9 cellular contexts compared by ENCODE assay signal in genomic region chr4:48047421-48047844, GRCh38. TPM values are rescaled to one million over a fixed set of nuclear protein-coding genes. Genes with fewer than 3 reads are reported as not detected.
DNase-seq lines count a peak whose midpoint lies in the region; ATAC-seq and TF ChIP-seq lines count a peak whose summit lies in the region.
"Had no signal": no experiment of that assay in that cellular context is flagged by ENCODE, and none has a peak within 500 bp of the region (broad histone marks: within the 10 kb centered on the region; RNA-seq: fewer than 3 reads in every experiment).

No MANE protein-coding gene starts in this region.

- peak overlapping the region; percentile 66 for H3K4me3 ChIP-seq in OCI-LY3 (ENCODE audit: low read length)

- intact Hi-C loops in activated T-helper 2 cell treated with anti-CD3 and anti-CD28 coated beads, Interferon-gamma antibody, Interleukin-2, Interleukin-4, amounts not matched to agents 10 μg/mL and 5 μg/mL and 100 μg/mL, durations not matched to agents 14 hours and 24 hours and 36 hours (cut with micrococcal nuclease) = loop anchor here (1.0 to 5.0 kb wide), 3 partner anchors 11 to 115 kb away; no protein-coding TSS in a partner anchor

- H3K79me2 ChIP-seq in OCI-LY3 (ENCODE audit: low read length) = no peaks in the 10 kb centered on the region

- H3K27me3 ChIP-seq in OCI-LY3 (ENCODE audit: low read depth, low read length) = peaks cover 2% of the 10 kb centered on the region; the same call in 1 of the 2 replicates

- peaks cover 32% of the 10 kb centered on the region for H3K4me1 Mint-ChIP-seq in activated T-helper 2 cell treated with anti-CD3 and anti-CD28 coated beads, Interferon-gamma antibody, Interleukin-2, Interleukin-4, amounts not matched to agents 10 μg/mL and 5 μg/mL and 100 μg/mL, durations not matched to agents 14 hours and 24 hours and 36 hours (ENCODE audit: low read depth)

- H3K4me3 Mint-ChIP-seq in activated T-helper 2 cell treated with anti-CD3 and anti-CD28 coated beads, Interferon-gamma antibody, Interleukin-2, Interleukin-4, amounts not matched to agents 10 μg/mL and 5 μg/mL and 100 μg/mL, durations not matched to agents 14 hours and 24 hours and 36 hours (ENCODE audit: low read depth) = peak overlapping the region; percentile 34

- H3K9me3 ChIP-seq in OCI-LY3 (ENCODE audit: insufficient read depth, low read length) = no peaks in the 10 kb centered on the region

- H3K27ac ChIP-seq in OCI-LY3 (ENCODE audit: low read length) = peak overlapping the region; percentile 91

- TF ChIP-seq CTCF in GM13976 (IDR thresholded peaks at IDR 0.05; ENCODE audit: borderline replicate concordance, control extremely low read depth, extremely low read depth, insufficient read depth, missing control alignments) (no peak), OCI-LY3 (IDR thresholded peaks at IDR 0.05; ENCODE audit: low read depth, low read length) (no peak)

- peaks cover 84% of the 10 kb centered on the region for H3K4me1 ChIP-seq in OCI-LY3 (ENCODE audit: low read length)

- no peak overlapping the region for H2AFZ ChIP-seq in OCI-LY3 (ENCODE audit: low read depth, low read length)

- in situ Hi-C loops in GM13976 (cut with MboI; ENCODE audit: low sequenced_read_pairs, unreplicated experiment) = no loop called here
- in situ Hi-C loops in ACHN (cut with HindIII; ENCODE audit: low pct_ligation_motif_present, low pct_unique_long_range_greater_than_20kb, low sequenced_read_pairs) = no loop called here

- no peaks in the 10 kb centered on the region for H3K9me3 Mint-ChIP-seq in activated T-helper 2 cell treated with anti-CD3 and anti-CD28 coated beads, Interferon-gamma antibody, Interleukin-2, Interleukin-4, amounts not matched to agents 10 μg/mL and 5 μg/mL and 100 μg/mL, durations not matched to agents 14 hours and 24 hours and 36 hours

- no peaks in the 10 kb centered on the region for H3K36me3 ChIP-seq in OCI-LY3 (replicated peaks; ENCODE audit: low read depth, low read length)

- no peaks in the 10 kb centered on the region for H4K20me1 ChIP-seq in OCI-LY3 (ENCODE audit: insufficient read depth, low read length)

- peak; percentile 55 for DNase-seq in GM13976 (ENCODE audit: low spot score)
- peak; percentile 48 for DNase-seq in activated T-helper 2 cell treated with anti-CD3 and anti-CD28 coated beads, Interferon-gamma antibody, Interleukin-2, Interleukin-4, amounts not matched to agents 10 μg/mL and 5 μg/mL and 100 μg/mL, durations not matched to agents 14 hours and 24 hours and 36 hours (ENCODE audit: low spot score)
- DNase-seq in pons (ENCODE audit: low spot score) = peak; percentile 27
- DNase-seq in NCI-H1694 treated with DMSO at 0.1 percent for 48 hours (lab: John Stamatoyannopoulos, UW) = no peak
- no peak for DNase-seq in ACHN
- DNase-seq in NCI-H748 (lab: John Stamatoyannopoulos, UW; ENCODE audit: unreplicated experiment) = no peak

- H3K9ac ChIP-seq in OCI-LY3 (ENCODE audit: low read length) = peak overlapping the region; percentile 67

- H3K4me2 ChIP-seq in OCI-LY3 (ENCODE audit: low read length) = peak overlapping the region; percentile 84

- peak overlapping the region; percentile 3 for H3K27ac Mint-ChIP-seq in activated T-helper 2 cell treated with anti-CD3 and anti-CD28 coated beads, Interferon-gamma antibody, Interleukin-2, Interleukin-4, amounts not matched to agents 10 μg/mL and 5 μg/mL and 100 μg/mL, durations not matched to agents 14 hours and 24 hours and 36 hours

- no peaks in the 10 kb centered on the region for H3K36me3 Mint-ChIP-seq in activated T-helper 2 cell treated with anti-CD3 and anti-CD28 coated beads, Interferon-gamma antibody, Interleukin-2, Interleukin-4, amounts not matched to agents 10 μg/mL and 5 μg/mL and 100 μg/mL, durations not matched to agents 14 hours and 24 hours and 36 hours (ENCODE audit: low read depth)

- peak; percentile 97 for ATAC-seq in HG02840 (IDR thresholded peaks at IDR 0.05; ENCODE audit: low FRiP score, unreplicated experiment)

- H3K27me3 Mint-ChIP-seq in activated T-helper 2 cell treated with anti-CD3 and anti-CD28 coated beads, Interferon-gamma antibody, Interleukin-2, Interleukin-4, amounts not matched to agents 10 μg/mL and 5 μg/mL and 100 μg/mL, durations not matched to agents 14 hours and 24 hours and 36 hours (ENCODE audit: low read depth) = peaks cover 72% of the 10 kb centered on the region

RNA-seq across cellular contexts. Expression of gene NIPAL1, which starts 30.9 kb away (rescaled TPM):
- 0.82 and 1.4 TPM in 2 replicates for total RNA-seq in activated T-helper 2 cell treated with anti-CD3 and anti-CD28 coated beads, Interferon-gamma antibody, Interleukin-2, Interleukin-4, amounts not matched to agents 10 μg/mL and 5 μg/mL and 100 μg/mL, durations not matched to agents 14 hours and 24 hours and 36 hours

RNA-seq across cellular contexts. Expression of gene CNGA1, which starts 31.0 kb away (rescaled TPM):
- total RNA-seq in activated T-helper 2 cell treated with anti-CD3 and anti-CD28 coated beads, Interferon-gamma antibody, Interleukin-2, Interleukin-4, amounts not matched to agents 10 μg/mL and 5 μg/mL and 100 μg/mL, durations not matched to agents 14 hours and 24 hours and 36 hours = not detected in 2 replicates
- total RNA-seq: glomerular endothelial cell had no signal

Comparison
In these comparisons a context has a peak if more than half of its experiments do, and no peak if none do; other contexts are left out.
1. DNase-seq: peak in GM13976 (single experiment), activated T-helper 2 cell treated with anti-CD3 and anti-CD28 coated beads, Interferon-gamma antibody, Interleukin-2, Interleukin-4, amounts not matched to agents 10 μg/mL and 5 μg/mL and 100 μg/mL, durations not matched to agents 14 hours and 24 hours and 36 hours (single experiment) and pons (single experiment); none in NCI-H1694 treated with DMSO at 0.1 percent for 48 hours (single experiment), ACHN (single experiment) and NCI-H748 (single experiment).